Comparison of ENCODE assay signal across 2 cellular contexts in genomic region chr6:16851758-16852157, GRCh38.
TF ChIP-seq lines count a peak whose summit lies in the region.

No MANE protein-coding gene starts in this region.

TF ChIP-seq in HCT116, 20 proteins besides CTCF, POLR2A, EP300 and RAD21 (continued from another document):
- TF ChIP-seq, protein P1, sequence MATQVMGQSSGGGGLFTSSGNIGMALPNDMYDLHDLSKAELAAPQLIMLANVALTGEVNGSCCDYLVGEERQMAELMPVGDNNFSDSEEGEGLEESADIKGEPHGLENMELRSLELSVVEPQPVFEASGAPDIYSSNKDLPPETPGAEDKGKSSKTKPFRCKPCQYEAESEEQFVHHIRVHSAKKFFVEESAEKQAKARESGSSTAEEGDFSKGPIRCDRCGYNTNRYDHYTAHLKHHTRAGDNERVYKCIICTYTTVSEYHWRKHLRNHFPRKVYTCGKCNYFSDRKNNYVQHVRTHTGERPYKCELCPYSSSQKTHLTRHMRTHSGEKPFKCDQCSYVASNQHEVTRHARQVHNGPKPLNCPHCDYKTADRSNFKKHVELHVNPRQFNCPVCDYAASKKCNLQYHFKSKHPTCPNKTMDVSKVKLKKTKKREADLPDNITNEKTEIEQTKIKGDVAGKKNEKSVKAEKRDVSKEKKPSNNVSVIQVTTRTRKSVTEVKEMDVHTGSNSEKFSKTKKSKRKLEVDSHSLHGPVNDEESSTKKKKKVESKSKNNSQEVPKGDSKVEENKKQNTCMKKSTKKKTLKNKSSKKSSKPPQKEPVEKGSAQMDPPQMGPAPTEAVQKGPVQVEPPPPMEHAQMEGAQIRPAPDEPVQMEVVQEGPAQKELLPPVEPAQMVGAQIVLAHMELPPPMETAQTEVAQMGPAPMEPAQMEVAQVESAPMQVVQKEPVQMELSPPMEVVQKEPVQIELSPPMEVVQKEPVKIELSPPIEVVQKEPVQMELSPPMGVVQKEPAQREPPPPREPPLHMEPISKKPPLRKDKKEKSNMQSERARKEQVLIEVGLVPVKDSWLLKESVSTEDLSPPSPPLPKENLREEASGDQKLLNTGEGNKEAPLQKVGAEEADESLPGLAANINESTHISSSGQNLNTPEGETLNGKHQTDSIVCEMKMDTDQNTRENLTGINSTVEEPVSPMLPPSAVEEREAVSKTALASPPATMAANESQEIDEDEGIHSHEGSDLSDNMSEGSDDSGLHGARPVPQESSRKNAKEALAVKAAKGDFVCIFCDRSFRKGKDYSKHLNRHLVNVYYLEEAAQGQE (IDR thresholded peaks at IDR 0.05; ENCODE audit: low read depth): no peak
- TF ChIP-seq JUND (IDR thresholded peaks at IDR 0.05): no peak
- no peak for TF ChIP-seq ZFX (IDR thresholded peaks at IDR 0.05)
- TF ChIP-seq FOSL1 (IDR thresholded peaks at IDR 0.05; ENCODE audit: low read depth): no peak
- TF ChIP-seq EGR1 (IDR thresholded peaks at IDR 0.05; ENCODE audit: low read depth): no peak
- no peak for TF ChIP-seq SIN3A (IDR thresholded peaks at IDR 0.05; ENCODE audit: low read depth)
- TF ChIP-seq, protein P2, sequence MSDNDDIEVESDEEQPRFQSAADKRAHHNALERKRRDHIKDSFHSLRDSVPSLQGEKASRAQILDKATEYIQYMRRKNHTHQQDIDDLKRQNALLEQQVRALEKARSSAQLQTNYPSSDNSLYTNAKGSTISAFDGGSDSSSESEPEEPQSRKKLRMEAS (IDR thresholded peaks at IDR 0.05): no peak
- no peak for TF ChIP-seq EZH2 (IDR thresholded peaks at IDR 0.05)
- no peak for TF ChIP-seq POLR2AphosphoS5 (IDR thresholded peaks at IDR 0.05; ENCODE audit: low read depth, low read length)
- TF ChIP-seq CEBPB (IDR thresholded peaks at IDR 0.05; ENCODE audit: low read depth): no peak
- no peak for TF ChIP-seq TCF7L2 (IDR thresholded peaks at IDR 0.05; ENCODE audit: borderline replicate concordance, extremely low read depth, insufficient read depth, insufficient read length)

TF ChIP-seq in WTC11, 78 proteins besides CTCF, POLR2A, EP300 and RAD21 (continued from another document):
- TF ChIP-seq, protein P3, sequence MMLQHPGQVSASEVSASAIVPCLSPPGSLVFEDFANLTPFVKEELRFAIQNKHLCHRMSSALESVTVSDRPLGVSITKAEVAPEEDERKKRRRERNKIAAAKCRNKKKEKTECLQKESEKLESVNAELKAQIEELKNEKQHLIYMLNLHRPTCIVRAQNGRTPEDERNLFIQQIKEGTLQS (CRISPR knock-in tag; conservative IDR thresholded peaks at IDR 0.05): no peak
